ENCODE assay signal across 8 cellular contexts in the genomic region with DNA sequence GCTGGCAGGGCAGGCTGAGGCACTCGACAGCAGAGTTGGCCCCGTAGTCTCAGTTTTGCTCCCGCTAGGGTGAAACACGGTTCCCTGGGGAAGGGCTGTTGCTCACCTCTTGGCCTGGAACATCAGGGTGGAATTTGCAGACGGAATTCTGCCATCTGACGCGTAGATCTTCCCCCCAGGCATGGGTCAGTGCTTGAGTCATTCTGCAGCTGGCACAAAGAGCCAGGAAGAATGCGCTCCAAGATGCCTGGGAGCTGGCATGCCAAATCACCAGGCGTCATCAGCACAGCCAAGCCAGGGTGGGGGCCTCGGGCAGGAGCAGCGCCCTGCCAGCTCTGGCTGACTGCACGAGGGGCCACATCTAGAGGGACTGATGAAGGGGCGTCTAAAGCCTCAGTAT. TPM values are rescaled to one million over a fixed set of nuclear protein-coding genes. Genes with fewer than 3 reads are reported as not detected.
DNase-seq lines count a peak whose midpoint lies in the region; ATAC-seq lines count a peak whose summit lies in the region.

No MANE protein-coding gene starts in this region.

- no peak for ATAC-seq in HG03097 (IDR thresholded peaks at IDR 0.05; ENCODE audit: low FRiP score, unreplicated experiment)

- no peak overlapping the region for H3K4me3 ChIP-seq in esophagus (ENCODE audit: low read depth in 1 of 2, low read length in 2 of 2)

- no peaks in the 10 kb centered on the region for H3K27me3 ChIP-seq in esophagus (ENCODE audit: control insufficient read depth in 1 of 2, insufficient read depth in 2 of 2, low read length in 2 of 2)

- peaks cover 10 to 37% of the 10 kb centered on the region in 2 donors for H3K4me1 ChIP-seq in esophagus (ENCODE audit: control insufficient read depth in 2 of 2, insufficient read depth in 2 of 2, low read length in 1 of 2)

- 40 to 58% methylated on average over 13 of the region's 13 CpGs for WGBS in esophagus, 2 donors

- H3K9me3 ChIP-seq in esophagus (ENCODE audit: control insufficient read depth in 2 of 2, insufficient read depth in 1 of 2, low read depth in 1 of 2, low read length in 1 of 2): no peaks in the 10 kb centered on the region

- peak overlapping the region; percentile 36 to 79 for H3K27ac ChIP-seq in esophagus (ENCODE audit: low read depth in 2 of 2, low read length in 1 of 2)

- DNase-seq in AG08396 (ENCODE audit: low spot score) (peak; percentile 82), NCI-H446 treated with DMSO at 0.1 percent for 48 hours (lab: John Stamatoyannopoulos, UW) (peak; percentile 96), non-pigmented ciliary epithelial cell (ENCODE audit: low read depth) (peak; percentile 23), activated T-cell treated with anti-CD3 and anti-CD28 coated beads for 4 hours (no peak)
- no peak for DNase-seq in activated CD4-positive, alpha-beta T cell treated with anti-CD3 and anti-CD28 coated beads for 48 hours
- DNase-seq in activated CD4-positive, alpha-beta T cell treated with anti-CD3 and anti-CD28 coated beads, Interleukin-2, amount 50 U/mL, for 48 hours: no peak

- no peaks in the 10 kb centered on the region for H3K36me3 ChIP-seq in esophagus (ENCODE audit: control insufficient read depth in 2 of 2, insufficient read depth in 2 of 2, low read length in 1 of 2)

RNA-seq across cellular contexts. Expression of gene ODC1, which starts 42.7 kb away (rescaled TPM):
- 10 to 100 TPM in 1 of 2 donors, 1 to 10 TPM in 1; 5.1 to 19.4 TPM for polyA plus RNA-seq in esophagus

Comparison
In these comparisons a context has a peak if more than half of its experiments do, and no peak if none do; other contexts are left out.
1. DNase-seq: peak in AG08396 (single experiment), NCI-H446 treated with DMSO at 0.1 percent for 48 hours (single experiment) and non-pigmented ciliary epithelial cell (single experiment); none in activated CD4-positive, alpha-beta T cell treated with anti-CD3 and anti-CD28 coated beads for 48 hours (single experiment), activated CD4-positive, alpha-beta T cell treated with anti-CD3 and anti-CD28 coated beads, Interleukin-2, amount 50 U/mL, for 48 hours (0 of 2) and activated T-cell treated with anti-CD3 and anti-CD28 coated beads for 4 hours (single experiment).